Comparison of ENCODE assay signal across 1 cellular context in genomic region chr4:82998898-82999297, GRCh38.
A peak's percentile ranks its signal among the peaks of the same experiment; 100 is the strongest.
TF ChIP-seq lines count a peak whose summit lies in the region.

No MANE protein-coding gene starts in this region.

TF ChIP-seq in HEK293, 187 proteins besides CTCF, POLR2A, EP300 and RAD21 (continued from another document):
- TF ChIP-seq HIC1 (tag by site-specific recombination; IDR thresholded peaks at IDR 0.05) (0 out of 2 replicates have a peak, but pooled peaks have one; percentile 24), ZNF561 (tag by site-specific recombination; IDR thresholded peaks at IDR 0.05; ENCODE audit: borderline replicate concordance) (0 out of 2 replicates have a peak, but pooled peaks have one; percentile 66), YY2 (tag by site-specific recombination; IDR thresholded peaks at IDR 0.05) (no peak)
